Comparison of ENCODE assay signal across 10 cellular contexts in genomic region chr10:119663866-119664698, GRCh38. TPM values are rescaled to one million over a fixed set of nuclear protein-coding genes. Genes with fewer than 3 reads are reported as not detected.
DNase-seq lines count a peak whose midpoint lies in the region; ATAC-seq and TF ChIP-seq lines count a peak whose summit lies in the region.
"Had no signal": no experiment of that assay in that cellular context is flagged by ENCODE, and none has a peak within 500 bp of the region (broad histone marks: within the 10 kb centered on the region; RNA-seq: fewer than 3 reads in every experiment).

No MANE protein-coding gene starts in this region.

- 77 to 80% methylated on average over 12 of the region's 12 CpGs for WGBS in thyroid gland, 2 donors

- no peak for TF ChIP-seq POLR2A in Peyer's patch (IDR thresholded peaks at IDR 0.05)
- TF ChIP-seq POLR2A in thyroid gland (IDR thresholded peaks at IDR 0.05) = no peak

- H3K27ac ChIP-seq in Peyer's patch (peak overlapping the region in 3 of 4 donors; percentile 14 to 63 (median 55)), brain microvascular endothelial cell (peak overlapping the region; percentile 53), parathyroid adenoma (peak overlapping the region; percentile 30), thyroid gland (peak overlapping the region in 1 of 3 donors; percentile 65)
- H3K27ac ChIP-seq: HL-60 had no signal

- no peak overlapping the region for H3K4me2 ChIP-seq in parathyroid adenoma (ENCODE audit: low read length)

- no peaks in the 10 kb centered on the region for H3K36me3 ChIP-seq in Peyer's patch
- peaks cover 2% of the 10 kb centered on the region for H3K36me3 ChIP-seq in brain microvascular endothelial cell (replicated peaks)
- no peaks in the 10 kb centered on the region for H3K36me3 ChIP-seq in parathyroid adenoma (ENCODE audit: control insufficient read depth, insufficient read depth, low read length)
- no peaks in the 10 kb centered on the region for H3K36me3 ChIP-seq in thyroid gland

- H3K4me1 ChIP-seq in Peyer's patch (peaks cover 0 to 14% (median 2%) of the 10 kb centered on the region in 4 donors), parathyroid adenoma (peaks cover 60% of the 10 kb centered on the region), thyroid gland (peaks cover 72 to 90% of the 10 kb centered on the region in 2 donors)

- ATAC-seq in GM18867 (IDR thresholded peaks at IDR 0.05; ENCODE audit: unreplicated experiment) = peak; percentile 90
- no peak for ATAC-seq in HG03432 (IDR thresholded peaks at IDR 0.05; ENCODE audit: unreplicated experiment)

- H3K9ac ChIP-seq in parathyroid adenoma = no peak overlapping the region

- H3K79me2 ChIP-seq in parathyroid adenoma = peaks cover 69% of the 10 kb centered on the region

- intact Hi-C loops in thyroid gland (cut with DNase I) = no loop called here

- DNase-seq in Peyer's patch = peak in 2 of 3 donors; percentile 47 to 56
- no peak for DNase-seq in brain microvascular endothelial cell
- DNase-seq in NCI-H526 treated with DMSO at 0.1 percent for 48 hours (lab: John Stamatoyannopoulos, UW) = no peak
- DNase-seq in thyroid gland = no peak
- DNase-seq in DMS 273 treated with DMSO at 0.1 percent for 48 hours (lab: John Stamatoyannopoulos, UW) = no peak
- DNase-seq: foreskin melanocyte had no signal

- in situ Hi-C loops in brain microvascular endothelial cell (cut with HindIII; ENCODE audit: low pct_ligation_motif_present, low sequenced_read_pairs) = no loop called here

- H2AFZ ChIP-seq in parathyroid adenoma = no peak overlapping the region

- TF ChIP-seq CTCF in Peyer's patch (IDR thresholded peaks at IDR 0.05) (no peak), brain microvascular endothelial cell (IDR thresholded peaks at IDR 0.05; ENCODE audit: low read depth, low read length, missing control alignments) (no peak), parathyroid adenoma (IDR thresholded peaks at IDR 0.05) (no peak), thyroid gland (IDR thresholded peaks at IDR 0.05) (no peak)

- H3K27me3 ChIP-seq in Peyer's patch (no peaks in the 10 kb centered on the region), brain microvascular endothelial cell (replicated peaks) (no peaks in the 10 kb centered on the region), parathyroid adenoma (ENCODE audit: control insufficient read depth, insufficient read depth, low read length) (no peaks in the 10 kb centered on the region), thyroid gland (no peaks in the 10 kb centered on the region)

- H3K4me3 ChIP-seq in Peyer's patch = no peak overlapping the region
- H3K4me3 ChIP-seq in brain microvascular endothelial cell (ENCODE audit: low read depth, low read length) = no peak overlapping the region
- no peak overlapping the region for H3K4me3 ChIP-seq in parathyroid adenoma (ENCODE audit: low read depth, low read length)
- H3K4me3 ChIP-seq in thyroid gland (replicated peaks in 1 of 3) = no peak overlapping the region

- H3K9me3 ChIP-seq in Peyer's patch = no peaks in the 10 kb centered on the region
- no peaks in the 10 kb centered on the region for H3K9me3 ChIP-seq in parathyroid adenoma (ENCODE audit: control insufficient read depth, low read length)
- no peaks in the 10 kb centered on the region for H3K9me3 ChIP-seq in thyroid gland

RNA-seq across cellular contexts. Expression of gene BAG3, which starts 12.9 kb away (rescaled TPM):
- total RNA-seq in Peyer's patch (10 to 100 TPM; 14.9 to 26.4 (median 19.8) TPM), thyroid gland (10 to 100 TPM; 26.6 to 46.6 (median 38.0) TPM)

Comparison
In these comparisons a context has a peak if more than half of its experiments do, and no peak if none do; other contexts are left out.
1. DNase-seq: peak in Peyer's patch (2 of 3); none in brain microvascular endothelial cell (single experiment), NCI-H526 treated with DMSO at 0.1 percent for 48 hours (single experiment), thyroid gland (0 of 2) and DMS 273 treated with DMSO at 0.1 percent for 48 hours (single experiment).